ENCODE assay signal across 15 cellular contexts in genomic region chr12:49984476-49984890, GRCh38. TPM values are rescaled to one million over a fixed set of nuclear protein-coding genes. Genes with fewer than 3 reads are reported as not detected.
DNase-seq lines count a peak whose midpoint lies in the region; ATAC-seq and TF ChIP-seq lines count a peak whose summit lies in the region.
"Had no signal": no experiment of that assay in that cellular context is flagged by ENCODE, and none has a peak within 500 bp of the region (broad histone marks: within the 10 kb centered on the region; RNA-seq: fewer than 3 reads in every experiment).

No MANE protein-coding gene starts in this region.

- ATAC-seq in PC-3 (peak; percentile 22; the same call in 1 of the 2 replicates), GM21717 (IDR thresholded peaks at IDR 0.05; ENCODE audit: unreplicated experiment) (no peak)
- ATAC-seq: activated CD8-positive, alpha-beta memory T cell treated with anti-CD3 and anti-CD28 coated beads, Interleukin-2, amount 10 ng/mL, durations not matched to agents 7 days and 5 days had no signal

- H3K27ac Mint-ChIP-seq in endodermal cell: peak overlapping the region; percentile 80
- H3K27ac Mint-ChIP-seq: activated CD8-positive, alpha-beta memory T cell treated with anti-CD3 and anti-CD28 coated beads, Interleukin-2, amount 10 ng/mL, durations not matched to agents 7 days and 5 days; activated naive CD4-positive, alpha-beta T cell treated with anti-CD3 and anti-CD28 coated beads for 36 hours had no signal

- H3K4me1 ChIP-seq in GM23248 (ENCODE audit: insufficient read depth) (peaks cover 25% of the 10 kb centered on the region), PC-3 (ENCODE audit: insufficient read depth, low read length) (peaks cover 9% of the 10 kb centered on the region; the same call in 1 of the 2 replicates), endodermal cell (ENCODE audit: control insufficient read depth, insufficient read depth, low read length) (peaks cover 26% of the 10 kb centered on the region), HAP-1 (no peaks in the 10 kb centered on the region)
- H3K4me1 ChIP-seq: prostate gland had no signal

- H3K9me2 ChIP-seq in GM23248 (ENCODE audit: insufficient read depth) (no peaks in the 10 kb centered on the region), PC-3 (replicated peaks; ENCODE audit: low read length) (no peaks in the 10 kb centered on the region)

- H3K79me2 ChIP-seq in GM23248 (ENCODE audit: insufficient read depth): no peaks in the 10 kb centered on the region
- no peaks in the 10 kb centered on the region for H3K79me2 ChIP-seq in PC-3 (ENCODE audit: low read length)

- H3K27ac ChIP-seq in GM23248 (peak overlapping the region; percentile 23; the same call in 1 of the 2 replicates), PC-3 (ENCODE audit: low read length) (no peak overlapping the region), endodermal cell (ENCODE audit: low read depth, low read length) (peak overlapping the region; percentile 29)
- H3K27ac ChIP-seq: prostate gland, testis had no signal

- H3K9me3 ChIP-seq in GM23248 (ENCODE audit: low read depth) (no peaks in the 10 kb centered on the region), PC-3 (ENCODE audit: low read length) (no peaks in the 10 kb centered on the region), endodermal cell (ENCODE audit: control insufficient read depth, low read length) (no peaks in the 10 kb centered on the region), HAP-1 (no peaks in the 10 kb centered on the region)
- H3K9me3 ChIP-seq: prostate gland, testis had no signal

- CTCF ChIA-PET in PC-3 (lab: Charles Lee): interaction anchor here (0.7 to 1.2 kb wide), 2 partner anchors 86 to 127 kb away, joined by 3 to 4 read pairs; no protein-coding TSS in a partner anchor

- H2AFZ ChIP-seq in GM23248: peak overlapping the region; percentile 57
- no peak overlapping the region for H2AFZ ChIP-seq in PC-3 (ENCODE audit: low read length)

- no TSS peak for BruUV-seq in PC-3 (replicated peaks; lab: Mats Ljungman, UMichigan)

- TF ChIP-seq CTCF in PC-3 (conservative IDR thresholded peaks at IDR 0.05; ENCODE audit: low read depth, low read length): no peak
- TF ChIP-seq CTCF in endodermal cell (conservative IDR thresholded peaks at IDR 0.05): no peak

- peaks cover 9% of the 10 kb centered on the region; the same call in 1 of the 2 replicates for H3K36me3 ChIP-seq in GM23248 (ENCODE audit: low read depth)
- peaks cover 24% of the 10 kb centered on the region for H3K36me3 ChIP-seq in PC-3 (ENCODE audit: low read depth, low read length)
- H3K36me3 ChIP-seq in endodermal cell (ENCODE audit: control insufficient read depth, insufficient read depth, low read length): peaks cover 14% of the 10 kb centered on the region
- H3K36me3 ChIP-seq in HAP-1 (replicated peaks): peaks cover 22% of the 10 kb centered on the region
- H3K36me3 ChIP-seq: prostate gland had no signal

- intact Hi-C loops in PC-3 (cut with micrococcal nuclease): no loop called here

- in situ Hi-C loops in GM23248 (cut with MboI) (no loop called here), HAP-1 (cut with MboI; ENCODE audit: low sequenced_read_pairs) (no loop called here)

- H3K4me1 Mint-ChIP-seq in endodermal cell: peaks cover 69% of the 10 kb centered on the region
- H3K4me1 Mint-ChIP-seq: activated CD8-positive, alpha-beta memory T cell treated with anti-CD3 and anti-CD28 coated beads, Interleukin-2, amount 10 ng/mL, durations not matched to agents 7 days and 5 days had no signal

- POLR2A ChIA-PET in PC-3 (lab: Charles Lee; ENCODE audit: unreplicated experiment): interaction anchor here (0.8 kb wide), 1 partner anchor 10 kb away, joined by 7 read pairs; no protein-coding TSS in a partner anchor

- peaks cover 8% of the 10 kb centered on the region for H3K36me3 Mint-ChIP-seq in endodermal cell (ENCODE audit: low read depth)

- H3K4me3 ChIP-seq in GM23248 (peak overlapping the region; percentile 30; the same call in 1 of the 2 replicates), PC-3 (ENCODE audit: low read length) (no peak overlapping the region), endodermal cell (ENCODE audit: low read length) (no peak overlapping the region), HAP-1 (no peak overlapping the region)
- H3K4me3 ChIP-seq: prostate gland, testis had no signal

- no peak for DNase-seq in GM23248
- no peak for DNase-seq in PC-3
- peak; percentile 54 for DNase-seq in endodermal cell
- DNase-seq in renal cortical epithelial cell (ENCODE audit: low read depth): peak; percentile 21
- DNase-seq in activated effector memory CD4-positive, alpha-beta T cell treated with Interleukin-2 at 50 U/mL for 16 hours: no peak
- DNase-seq in HAP-1 (ENCODE audit: low spot score in 2 of 2): no peak
- DNase-seq: activated CD8-positive, alpha-beta memory T cell treated with anti-CD3 and anti-CD28 coated beads, Interleukin-2, amount 10 ng/mL, durations not matched to agents 7 days and 5 days; activated naive CD4-positive, alpha-beta T cell treated with anti-CD3 and anti-CD28 coated beads for 36 hours; kidney; NCI-H2107; stimulated activated CD4-positive, alpha-beta T cell treated with anti-CD3 and anti-CD28 coated beads, Interleukin-1b, Interleukin-23, amount 100 ng/mL, for 48 hours; testis had no signal

- H3K27me3 ChIP-seq in GM23248 (replicated peaks; ENCODE audit: insufficient read depth) (no peaks in the 10 kb centered on the region), PC-3 (ENCODE audit: low read length) (no peaks in the 10 kb centered on the region), endodermal cell (ENCODE audit: control insufficient read depth, insufficient read depth, low read length, poor library complexity, severe bottlenecking) (peaks cover 31% of the 10 kb centered on the region), HAP-1 (ENCODE audit: low read depth) (no peaks in the 10 kb centered on the region)
- H3K27me3 ChIP-seq: testis had no signal

- no peaks in the 10 kb centered on the region for H3K9me3 Mint-ChIP-seq in endodermal cell
- H3K9me3 Mint-ChIP-seq: activated naive CD4-positive, alpha-beta T cell treated with anti-CD3 and anti-CD28 coated beads for 36 hours had no signal

- H4K20me1 ChIP-seq in GM23248 (ENCODE audit: insufficient read depth) (no peaks in the 10 kb centered on the region), PC-3 (ENCODE audit: low read length) (no peaks in the 10 kb centered on the region)

- H3K4me3 Mint-ChIP-seq in endodermal cell: no peak overlapping the region
- H3K4me3 Mint-ChIP-seq: activated CD8-positive, alpha-beta memory T cell treated with anti-CD3 and anti-CD28 coated beads, Interleukin-2, amount 10 ng/mL, durations not matched to agents 7 days and 5 days; activated naive CD4-positive, alpha-beta T cell treated with anti-CD3 and anti-CD28 coated beads for 36 hours had no signal

- H3K4me2 ChIP-seq in GM23248 (ENCODE audit: unreplicated experiment) (peak overlapping the region; percentile 47), PC-3 (ENCODE audit: low read length) (no peak overlapping the region)

- H3K9ac ChIP-seq in GM23248 (no peak overlapping the region), PC-3 (ENCODE audit: low read length) (no peak overlapping the region), endodermal cell (ENCODE audit: extremely low read depth, low read length, poor library complexity, severe bottlenecking) (no peak overlapping the region)

- H3F3A ChIP-seq in GM23248 (ENCODE audit: insufficient read depth) (peaks cover 39% of the 10 kb centered on the region), PC-3 (ENCODE audit: low read length, unreplicated experiment) (no peaks in the 10 kb centered on the region)

- 67 to 82% methylated on average over 5 of the region's 5 CpGs for WGBS in GM23248 (ENCODE audit: low coverage in 1 of 2, low lambda C conversion rate in 2 of 2, missing lambda C conversion rate in 2 of 2), 2 experiments
- WGBS in endodermal cell (ENCODE audit: insufficient coverage in 1 of 2, insufficient read length in 1 of 2), 2 experiments: 79 to 94% methylated on average over 5 of the region's 5 CpGs

- peaks cover 4% of the 10 kb centered on the region for H3K27me3 Mint-ChIP-seq in endodermal cell (ENCODE audit: insufficient read depth)
- H3K27me3 Mint-ChIP-seq: activated CD8-positive, alpha-beta memory T cell treated with anti-CD3 and anti-CD28 coated beads, Interleukin-2, amount 10 ng/mL, durations not matched to agents 7 days and 5 days had no signal

RNA-seq across cellular contexts. Expression of gene AQP6, which starts 11.7 kb away (rescaled TPM):
- total RNA-seq in GM23248 (2014; rRNA removed; shearing (Covaris generic)): not detected in 2 replicates
- not detected in 2 replicates for polyA plus RNA-seq in GM23248 (2016; fragmentation: Nextera tagmentation; extraction: Ambion mirVana)
- total RNA-seq in PC-3 (2014; rRNA removed) (not detected in 2 replicates), endodermal cell (under 1 TPM in 1 of 2 donors, not detected in 1; 0.20 TPM), renal cortical epithelial cell (not detected in 2 replicates)
- 0.28 TPM for polyA plus RNA-seq in endodermal cell (2013, experiment 1 of 2)
- 0.04 TPM for polyA plus RNA-seq in endodermal cell (2013, experiment 2 of 2)
- total RNA-seq: activated CD8-positive, alpha-beta memory T cell treated with anti-CD3 and anti-CD28 coated beads, Interleukin-2, amount 10 ng/mL, durations not matched to agents 7 days and 5 days; activated naive CD4-positive, alpha-beta T cell treated with anti-CD3 and anti-CD28 coated beads for 36 hours had no signal

RNA-seq across cellular contexts. Expression of gene AQP5, which starts 22.8 kb away (rescaled TPM):
- total RNA-seq in GM23248 (2014; rRNA removed; shearing (Covaris generic)): not detected in 2 replicates
- polyA plus RNA-seq in GM23248 (2016; fragmentation: Nextera tagmentation; extraction: Ambion mirVana): not detected in 2 replicates
- total RNA-seq in PC-3 (2014; rRNA removed) (not detected in 2 replicates), endodermal cell (under 1 TPM; 0.62 to 0.77 TPM), renal cortical epithelial cell (not detected in 2 replicates)
- 0.36 TPM for polyA plus RNA-seq in endodermal cell (2013, experiment 1 of 2)
- 0.25 TPM for polyA plus RNA-seq in endodermal cell (2013, experiment 2 of 2)
- total RNA-seq: activated CD8-positive, alpha-beta memory T cell treated with anti-CD3 and anti-CD28 coated beads, Interleukin-2, amount 10 ng/mL, durations not matched to agents 7 days and 5 days; activated naive CD4-positive, alpha-beta T cell treated with anti-CD3 and anti-CD28 coated beads for 36 hours had no signal

RNA-seq across cellular contexts. Expression of gene AQP2, which starts 33.9 kb away (rescaled TPM):
- not detected in 2 replicates for total RNA-seq in GM23248 (2014; rRNA removed; shearing (Covaris generic))
- not detected in 2 replicates for polyA plus RNA-seq in GM23248 (2016; fragmentation: Nextera tagmentation; extraction: Ambion mirVana)
- total RNA-seq in PC-3 (2014; rRNA removed): not detected in 2 replicates
- total RNA-seq in endodermal cell: not detected
- polyA plus RNA-seq in endodermal cell (2013, experiment 1 of 2): not detected
- not detected for polyA plus RNA-seq in endodermal cell (2013, experiment 2 of 2)
- 0.30 TPM in 1 of 2 replicates, not detected in the other for total RNA-seq in renal cortical epithelial cell
- total RNA-seq: activated CD8-positive, alpha-beta memory T cell treated with anti-CD3 and anti-CD28 coated beads, Interleukin-2, amount 10 ng/mL, durations not matched to agents 7 days and 5 days; activated naive CD4-positive, alpha-beta T cell treated with anti-CD3 and anti-CD28 coated beads for 36 hours; mucosa of gallbladder had no signal

RNA-seq across cellular contexts. Expression of gene RACGAP1, which starts 40.8 kb away (rescaled TPM):
- total RNA-seq in GM23248 (2014; rRNA removed; shearing (Covaris generic)): 55.4 and 63.5 TPM in 2 replicates
- 35.4 and 35.7 TPM in 2 replicates for polyA plus RNA-seq in GM23248 (2016; fragmentation: Nextera tagmentation; extraction: Ambion mirVana)
- 95.3 and 97.9 TPM in 2 replicates for total RNA-seq in PC-3 (2014; rRNA removed)
- 10 to 100 TPM; 49.6 to 96.6 TPM for total RNA-seq in endodermal cell
- polyA plus RNA-seq in endodermal cell (2013, experiment 1 of 2): 76.4 TPM
- 79.6 TPM for polyA plus RNA-seq in endodermal cell (2013, experiment 2 of 2)
- 20.7 and 48.6 TPM in 2 replicates for total RNA-seq in renal cortical epithelial cell

Comparison
In these comparisons a context has a peak if more than half of its experiments do, and no peak if none do; other contexts are left out.
1. DNase-seq: peak in endodermal cell (single experiment) and renal cortical epithelial cell (single experiment); none in GM23248 (single experiment), PC-3 (single experiment), activated effector memory CD4-positive, alpha-beta T cell treated with Interleukin-2 at 50 U/mL for 16 hours (single experiment) and HAP-1 (0 of 2).